8 cellular contexts compared by ENCODE assay signal in genomic region chr7:92461027-92462003, GRCh38. TPM values are rescaled to one million over a fixed set of nuclear protein-coding genes. Genes with fewer than 3 reads are reported as not detected.
DNase-seq lines count a peak whose midpoint lies in the region; ATAC-seq, FAIRE-seq and TF ChIP-seq lines count a peak whose summit lies in the region.

No MANE protein-coding gene starts in this region.

- ATAC-seq in HG02981 (IDR thresholded peaks at IDR 0.05; ENCODE audit: unreplicated experiment), result peak; percentile 82
- ATAC-seq in activated T-cell treated with anti-CD3 and anti-CD28 coated beads, Interleukin-2, amount 50 U/mL, for 72 hours (replicated peaks in 1 of 2), result peak; percentile 36 to 67

- no peak overlapping the region for H3K27ac ChIP-seq in left ventricle myocardium inferior (replicated peaks)

- H3K9me3 ChIP-seq in left ventricle myocardium inferior (replicated peaks), result no peaks in the 10 kb centered on the region

- H3K36me3 ChIP-seq in left ventricle myocardium inferior, result peaks cover 54% of the 10 kb centered on the region

- no peaks in the 10 kb centered on the region for H3K36me3 Mint-ChIP-seq in activated T-cell treated with anti-CD3 and anti-CD28 coated beads, Interleukin-2, amount 50 U/mL, for 72 hours (ENCODE audit: insufficient read depth in 2 of 2)

- H3K4me1 ChIP-seq in left ventricle myocardium inferior, result no peaks in the 10 kb centered on the region

- H3K4me3 ChIP-seq in AG10803 (ENCODE audit: low read length), result no peak overlapping the region
- no peak overlapping the region for H3K4me3 ChIP-seq in left ventricle myocardium inferior

- H3K4me3 Mint-ChIP-seq in activated T-cell treated with anti-CD3 and anti-CD28 coated beads, Interleukin-2, amount 50 U/mL, for 72 hours, result no peak overlapping the region

- H3K27me3 Mint-ChIP-seq in activated T-cell treated with anti-CD3 and anti-CD28 coated beads, Interleukin-2, amount 50 U/mL, for 72 hours (ENCODE audit: low read depth), result no peaks in the 10 kb centered on the region

- H3K27ac Mint-ChIP-seq in activated T-cell treated with anti-CD3 and anti-CD28 coated beads, Interleukin-2, amount 50 U/mL, for 72 hours, result no peak overlapping the region

- DNase-seq in AG10803 (ENCODE audit: low read depth) (peak; percentile 31), GM12891 (ENCODE audit: insufficient read length, low spot score) (peak; percentile 44), NCI-H2171 (lab: John Stamatoyannopoulos, UW) (peak; percentile 32), left ventricle myocardium inferior (no peak), foreskin melanocyte (no peak)
- peak; percentile 17 to 22 for DNase-seq in activated T-cell treated with anti-CD3 and anti-CD28 coated beads, Interleukin-2, amount 50 U/mL, for 72 hours
- peak; percentile 10 for DNase-seq in stimulated activated CD4-positive, alpha-beta T cell treated with anti-CD3 and anti-CD28 coated beads, Interleukin-1b, Interleukin-23, amount 100 ng/mL, for 48 hours

- TF ChIP-seq CTCF in AG10803 (conservative IDR thresholded peaks at IDR 0.05; ENCODE audit: low read length) (peak; percentile 83), left ventricle myocardium inferior (IDR thresholded peaks at IDR 0.05; ENCODE audit: borderline replicate concordance) (peak; percentile 71)

- FAIRE-seq in GM12891 (lab: Jason Lieb, UNC), result peak; percentile 13

- intact Hi-C loops in left ventricle myocardium inferior (cut with micrococcal nuclease), result no loop called here

- no peak for TF ChIP-seq POLR2A in GM12891 (IDR thresholded peaks at IDR 0.05; ENCODE audit: low read depth, low read length)

- no peaks in the 10 kb centered on the region for H3K4me1 Mint-ChIP-seq in activated T-cell treated with anti-CD3 and anti-CD28 coated beads, Interleukin-2, amount 50 U/mL, for 72 hours (ENCODE audit: low read depth)

- H3K27me3 ChIP-seq in left ventricle myocardium inferior (ENCODE audit: low read depth), result no peaks in the 10 kb centered on the region

- H3K9me3 Mint-ChIP-seq in activated T-cell treated with anti-CD3 and anti-CD28 coated beads, Interleukin-2, amount 50 U/mL, for 72 hours, result no peaks in the 10 kb centered on the region

TF ChIP-seq in GM12891, 5 proteins besides CTCF, POLR2A, EP300 and RAD21:
- TF ChIP-seq SPI1 (IDR thresholded peaks at IDR 0.05; ENCODE audit: low read depth, low read length), result no peak
- TF ChIP-seq PAX5 (IDR thresholded peaks at IDR 0.05; ENCODE audit: insufficient read depth, low read length, severe bottlenecking), result peak; percentile 15

RNA-seq across cellular contexts. Expression of gene GATAD1, which starts 14.0 kb away (rescaled TPM):
- polyA plus RNA-seq in GM12891 (2012; ENCODE audit: low read depth, missing spikeins), result 8.3 TPM
- 10 to 100 TPM; 33.8 to 35.5 TPM for total RNA-seq in activated T-cell treated with anti-CD3 and anti-CD28 coated beads, Interleukin-2, amount 50 U/mL, for 72 hours
- 15.4 TPM for total RNA-seq in left ventricle myocardium inferior

RNA-seq across cellular contexts. Expression of gene ERVW-1, which starts 16.4 kb away (rescaled TPM):
- 0.06 TPM for polyA plus RNA-seq in GM12891 (2012; ENCODE audit: low read depth, missing spikeins)
- total RNA-seq in activated T-cell treated with anti-CD3 and anti-CD28 coated beads, Interleukin-2, amount 50 U/mL, for 72 hours, result not detected
- total RNA-seq in left ventricle myocardium inferior, result not detected

Comparison
In these comparisons a context has a peak if more than half of its experiments do, and no peak if none do; other contexts are left out.
1. DNase-seq: peak in AG10803 (single experiment), GM12891 (single experiment), NCI-H2171 (single experiment), activated T-cell treated with anti-CD3 and anti-CD28 coated beads, Interleukin-2, amount 50 U/mL, for 72 hours (2 of 2) and stimulated activated CD4-positive, alpha-beta T cell treated with anti-CD3 and anti-CD28 coated beads, Interleukin-1b, Interleukin-23, amount 100 ng/mL, for 48 hours (single experiment); none in left ventricle myocardium inferior (single experiment) and foreskin melanocyte (single experiment).